In the genomic region with DNA sequence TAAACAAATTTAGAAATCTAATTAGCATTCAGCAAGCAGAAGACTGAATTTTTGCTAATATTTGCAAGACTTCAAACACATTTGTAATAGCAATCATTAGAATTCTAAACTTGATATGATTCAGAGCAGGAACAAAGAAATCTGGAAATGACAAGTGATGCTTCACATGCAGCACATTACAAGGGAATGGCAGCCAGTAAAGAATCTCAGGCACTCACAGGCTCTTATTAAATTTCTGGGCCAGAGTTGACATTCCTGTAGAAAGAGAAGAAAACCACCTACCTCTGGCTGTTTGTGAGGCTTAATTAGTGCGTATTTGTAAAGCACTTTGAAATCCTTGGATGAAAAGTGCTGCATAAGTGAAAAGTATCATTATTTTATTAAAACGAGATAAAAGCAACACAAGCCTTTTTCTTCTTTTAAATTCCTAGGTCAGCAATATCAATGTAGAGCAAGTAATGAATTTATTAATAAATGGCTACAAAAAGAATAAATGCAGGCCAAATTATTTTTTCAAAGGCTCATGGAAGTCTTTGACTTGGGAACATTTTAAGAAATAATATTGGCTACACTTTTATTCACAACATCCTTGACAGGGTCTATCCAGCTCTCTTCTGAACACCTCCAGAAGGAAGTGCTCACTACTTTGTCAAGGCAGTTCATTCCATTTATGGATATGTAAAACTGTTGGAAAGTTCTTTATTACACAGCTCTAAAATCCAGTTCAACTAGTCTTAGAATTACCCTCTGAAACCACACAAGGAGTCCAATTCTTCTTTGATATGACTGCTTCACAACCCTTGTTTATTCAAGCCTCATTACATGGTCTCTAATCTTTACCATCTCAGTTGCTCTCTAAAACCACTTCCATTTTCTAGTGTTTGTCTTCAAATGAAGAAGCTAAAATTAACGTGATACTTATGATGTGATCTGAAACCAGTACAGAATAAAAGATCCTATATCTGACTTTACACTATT, we compare ENCODE assay signal across 13 cellular contexts. TPM values are rescaled to one million over a fixed set of nuclear protein-coding genes. Genes with fewer than 3 reads are reported as not detected.
DNase-seq lines count a peak whose midpoint lies in the region; ATAC-seq, FAIRE-seq and TF ChIP-seq lines count a peak whose summit lies in the region.
"Had no signal": no experiment of that assay in that cellular context is flagged by ENCODE, and none has a peak within 500 bp of the region (broad histone marks: within the 10 kb centered on the region; RNA-seq: fewer than 3 reads in every experiment).

No MANE protein-coding gene starts in this region.

- no peak for DNase-seq in CD8-positive, alpha-beta memory T cell
- DNase-seq in GM12878 (ENCODE audit: low read depth, low spot score) (peak; percentile 44), LoVo (ENCODE audit: low spot score) (no peak), inferior parietal cortex (ENCODE audit: extremely low spot score) (no peak)
- no peak for DNase-seq in stimulated activated CD4-positive, alpha-beta T cell treated with anti-CD3 and anti-CD28 coated beads, Interleukin-4, amount 100 ng/mL, for 24 hours
- no peak for DNase-seq in stimulated activated CD4-positive, alpha-beta T cell treated with anti-CD3 and anti-CD28 coated beads, Interleukin-2, amount 100 ng/mL, for 24 hours
- DNase-seq: activated CD8-positive, alpha-beta memory T cell treated with anti-CD3 and anti-CD28 coated beads, Interleukin-2, amount 50 U/mL, for 4 hours; dermis blood vessel endothelial cell; upper lobe of left lung had no signal

- no peaks in the 10 kb centered on the region for H3K27me3 Mint-ChIP-seq in CD8-positive, alpha-beta memory T cell

- CTCF ChIA-PET in CD8-positive, alpha-beta memory T cell (lab: Charles Lee): no interaction called here
- CTCF ChIA-PET in GM12878 (lab: Yijun Ruan, JAX): interaction anchor here (0.7 to 4.1 kb wide), 7 partner anchors 9 to 1387 kb away, joined by 3 to 26 read pairs (median 4); a partner anchor contains a TSS

- SMC1A ChIA-PET in GM12878 (lab: Charles Lee; ENCODE audit: uncharacterized antibody, unreplicated experiment): interaction anchor here (0.9 to 4.3 kb wide), 10 partner anchors 9 to 730 kb away, joined by 3 to 51 read pairs (median 4); a partner anchor contains a TSS

- H4K20me1 ChIP-seq in GM12878 (ENCODE audit: control insufficient read depth, insufficient read depth): no peaks in the 10 kb centered on the region

- no peak overlapping the region for H2AFZ ChIP-seq in GM12878 (ENCODE audit: control insufficient read depth, low read depth, low read length)

- no peak for TF ChIP-seq POLR2A in GM12878 (IDR thresholded peaks at IDR 0.05; ENCODE audit: low read depth, low read length)

- no peaks in the 10 kb centered on the region for H3K4me1 ChIP-seq in CD8-positive, alpha-beta memory T cell (ENCODE audit: insufficient read depth, low read length)
- H3K4me1 ChIP-seq in GM12878 (ENCODE audit: control insufficient read depth, insufficient read depth, low read length): peaks cover 6% of the 10 kb centered on the region

- peaks cover 7 to 10% (median 9%) of the 10 kb centered on the region in 3 donors for H3K4me1 Mint-ChIP-seq in CD8-positive, alpha-beta memory T cell

- no peaks in the 10 kb centered on the region for H3K79me2 ChIP-seq in GM12878 (ENCODE audit: control insufficient read depth, insufficient read depth, low read length)

- TF ChIP-seq EP300 in GM12878 (IDR thresholded peaks at IDR 0.05; ENCODE audit: borderline replicate concordance in 1 of 2, control insufficient read depth in 1 of 2, low read depth in 2 of 2, low read length in 2 of 2): 0 out of 4 replicates have a peak, but pooled peaks of 1 of the 2 experiments have one; percentile 11

- no peak overlapping the region for H3K4me3 Mint-ChIP-seq in CD8-positive, alpha-beta memory T cell

- FAIRE-seq in GM12878 (lab: Jason Lieb, UNC): peak; percentile 92
- FAIRE-seq: G401.6, keratinocyte had no signal

- H3K9me3 ChIP-seq in CD8-positive, alpha-beta memory T cell (ENCODE audit: low read length): no peaks in the 10 kb centered on the region
- no peaks in the 10 kb centered on the region for H3K9me3 ChIP-seq in GM12878 (replicated peaks; ENCODE audit: control insufficient read depth, insufficient read depth, low read length)
- H3K9me3 ChIP-seq: upper lobe of left lung had no signal

- ATAC-seq in GM18907 (IDR thresholded peaks at IDR 0.05; ENCODE audit: unreplicated experiment) (peak; percentile 54), HG03354 (IDR thresholded peaks at IDR 0.05; ENCODE audit: poor library complexity, severe bottlenecking, unreplicated experiment) (peak; percentile 52), GM12878 (peak; percentile 87)

- TF ChIP-seq RAD21 in GM12878 (IDR thresholded peaks at IDR 0.05; ENCODE audit: insufficient read depth, low read depth, low read length): no peak

- no peak overlapping the region for H3K4me3 ChIP-seq in CD8-positive, alpha-beta memory T cell (ENCODE audit: low read length)
- no peak overlapping the region for H3K4me3 ChIP-seq in GM12878
- H3K4me3 ChIP-seq: upper lobe of left lung had no signal

- POLR2A ChIA-PET in CD8-positive, alpha-beta memory T cell (lab: Charles Lee): no interaction called here
- POLR2A ChIA-PET in GM12878 (lab: Charles Lee): interaction anchor here (1.1 kb wide), 1 partner anchor 32 kb away, joined by 6 read pairs; a partner anchor contains a TSS

- no TSS peak for BruUV-seq in GM12878 (replicated peaks; lab: Mats Ljungman, UMichigan)

- in situ Hi-C loops in GM12878 (cut with MboI): loop anchor here (10.0 kb wide), 2 partner anchors 749 to 959 kb away; no protein-coding TSS in a partner anchor

- H3K27ac Mint-ChIP-seq in CD8-positive, alpha-beta memory T cell: peak overlapping the region in 5 of 8 donors; percentile 22 to 80 (median 68)

- H3K36me3 ChIP-seq in CD8-positive, alpha-beta memory T cell (ENCODE audit: insufficient read depth, low read length): no peaks in the 10 kb centered on the region
- no peaks in the 10 kb centered on the region; a peak in 1 of 4 replicates for H3K36me3 ChIP-seq in GM12878 (ENCODE audit: control insufficient read depth in 2 of 2, insufficient read depth in 2 of 2, low read length in 1 of 2)

- H3K27ac ChIP-seq in CD8-positive, alpha-beta memory T cell (ENCODE audit: low read depth, low read length): no peak overlapping the region
- no peak overlapping the region for H3K27ac ChIP-seq in GM12878 (ENCODE audit: control insufficient read depth, insufficient read depth)

- no peaks in the 10 kb centered on the region for H3K9me3 Mint-ChIP-seq in CD8-positive, alpha-beta memory T cell

- RAD21 ChIA-PET in GM12878 (lab: Charles Lee; ENCODE audit: unreplicated experiment): interaction anchor here (0.9 to 2.9 kb wide), 9 partner anchors 10 to 748 kb away, joined by 3 to 17 read pairs (median 5); a partner anchor contains a TSS

- intact Hi-C loops in GM12878 (cut with micrococcal nuclease; ENCODE audit: unreplicated experiment): loop anchor here (5.0 to 10.0 kb wide), 4 partner anchors 33 to 957 kb away; a partner anchor contains a TSS

- TF ChIP-seq CTCF in GM12878 (IDR thresholded peaks at IDR 0.05 in 2 of 3, conservative IDR thresholded peaks at IDR 0.05 in 1 of 3; ENCODE audit: control insufficient read depth in 2 of 3, extremely low read depth in 1 of 3, insufficient read depth in 1 of 3, low read depth in 3 of 3, low read length in 3 of 3): no peak

- H3K9ac ChIP-seq in GM12878 (ENCODE audit: control insufficient read depth, insufficient read depth, low read length): no peak overlapping the region

- no peak overlapping the region for H3K4me2 ChIP-seq in GM12878 (ENCODE audit: control insufficient read depth, insufficient read depth)

- no peaks in the 10 kb centered on the region for H3K27me3 ChIP-seq in CD8-positive, alpha-beta memory T cell (ENCODE audit: insufficient read depth, low read length, poor library complexity, severe bottlenecking)
- H3K27me3 ChIP-seq in GM12878 (replicated peaks in 1 of 2; ENCODE audit: control insufficient read depth in 2 of 2, insufficient read depth in 2 of 2, low read length in 1 of 2): no peaks in the 10 kb centered on the region
- H3K27me3 ChIP-seq: upper lobe of left lung had no signal

- 66% methylated on average over 3 of the region's 3 CpGs for WGBS in GM12878 (ENCODE audit: insufficient coverage, insufficient replicate concordance, low lambda C conversion rate, missing lambda C conversion rate)

- H3K36me3 Mint-ChIP-seq in CD8-positive, alpha-beta memory T cell: peaks cover 4 to 15% (median 6%) of the 10 kb centered on the region in 3 donors

RNA-seq across cellular contexts. Expression of a gene that starts 32.1 kb away (rescaled TPM):
- total RNA-seq in CD8-positive, alpha-beta memory T cell: 10 to 100 TPM; 12.7 to 13.1 TPM
- polyA plus RNA-seq in CD8-positive, alpha-beta memory T cell: 13.5 TPM
- 34.4 and 36.2 TPM in 2 replicates for total RNA-seq in GM12878 (2013; cell fraction: nucleolus; rRNA removed)
- total RNA-seq in GM12878 (2014; rRNA removed) (9.3 and 11.4 TPM in 2 replicates), GM12878 (2014; rRNA removed; fragmentation: Illumina TruSeq; extraction: Trizol) (10.1 and 10.7 TPM in 2 replicates), GM12878 (2021) (10.4 and 10.7 TPM in 2 replicates)
- polyA plus RNA-seq in GM12878 (2011; ENCODE audit: low read depth): 3.5 TPM
- polyA plus RNA-seq in GM12878 (2011; rRNA removed) (14.3 and 18.4 TPM in 2 replicates), GM12878 (2014; fragmentation: Illumina TruSeq; extraction: Trizol) (10.6 and 13.8 TPM in 2 replicates), GM12878 (2014; fragmentation: Nextera tagmentation; extraction: Ambion mirVana) (1 to 10 TPM; 4.3 to 5.6 TPM), GM12878 (2014; rRNA removed) (8.6 and 11.0 TPM in 2 replicates), GM12878 (2016; fragmentation: Nextera tagmentation; extraction: Ambion mirVana) (10 to 100 TPM in 1 of 2 experiments, 1 to 10 TPM in 1; 9.0 to 11.7 TPM)
- 7.5 and 8.5 TPM in 2 replicates for polyA plus RNA-seq in GM12878 (2011; cell fraction: cytosol; rRNA removed)
- polyA plus RNA-seq in GM12878 (2011; cell fraction: nucleus; rRNA removed): 15.2 and 18.9 TPM in 2 replicates
- polyA plus RNA-seq in GM12878 (2012): 5.0 and 9.4 TPM in 2 replicates
- 17.0 and 18.2 TPM in 2 replicates for polyA minus RNA-seq in GM12878 (2011; rRNA and poly(A)+ RNA removed)
- 2.4 TPM in 2 replicates for polyA minus RNA-seq in GM12878 (2011; cell fraction: cytosol; rRNA and poly(A)+ RNA removed)
- polyA minus RNA-seq in GM12878 (2011; cell fraction: nucleus; rRNA and poly(A)+ RNA removed): 16.9 and 19.0 TPM in 2 replicates
